ENCODE assay signal across 8 cellular contexts in genomic region chr3:194489736-194490612, GRCh38. TPM values are rescaled to one million over a fixed set of nuclear protein-coding genes. Genes with fewer than 3 reads are reported as not detected.
DNase-seq lines count a peak whose midpoint lies in the region; ATAC-seq and TF ChIP-seq lines count a peak whose summit lies in the region.

No MANE protein-coding gene starts in this region.

- CTCF ChIA-PET in GM10248 (lab: Yijun Ruan, JAX), result interaction anchor here (0.8 to 3.2 kb wide), 5 partner anchors 9 to 83 kb away, joined by 3 to 15 read pairs (median 4); no protein-coding TSS in a partner anchor

- no peak overlapping the region for H3K4me3 ChIP-seq in thyroid gland (replicated peaks in 1 of 3)

- TF ChIP-seq POLR2A in erythroblast (IDR thresholded peaks at IDR 0.05; ENCODE audit: low read length) (no peak), thyroid gland (IDR thresholded peaks at IDR 0.05) (no peak)

- no peaks in the 10 kb centered on the region for H3K27me3 ChIP-seq in thyroid gland

- 93 to 94% methylated on average over 7 of the region's 7 CpGs for WGBS in thyroid gland, 2 donors

- ATAC-seq in GM19455 (IDR thresholded peaks at IDR 0.05; ENCODE audit: unreplicated experiment) (peak; percentile 34), HG03521 (IDR thresholded peaks at IDR 0.05; ENCODE audit: unreplicated experiment) (peak; percentile 25)

- no peaks in the 10 kb centered on the region for H3K36me3 ChIP-seq in thyroid gland

- no peaks in the 10 kb centered on the region for H3K9me3 ChIP-seq in thyroid gland

- H3K4me1 ChIP-seq in thyroid gland, result peaks cover 20 to 39% of the 10 kb centered on the region in 2 donors

- peak overlapping the region in 1 of 3 donors; percentile 95 for H3K27ac ChIP-seq in thyroid gland

- TF ChIP-seq CTCF in GM10248 (IDR thresholded peaks at IDR 0.05; ENCODE audit: control extremely low read depth, extremely low read depth, low read depth, missing control alignments) (no peak), thyroid gland (IDR thresholded peaks at IDR 0.05) (no peak)

- POLR2A ChIA-PET in GM10248 (lab: Yijun Ruan, JAX), result no interaction called here

- intact Hi-C loops in thyroid gland (cut with DNase I), result no loop called here

- DNase-seq in GM10248 (ENCODE audit: extremely low spot score) (peak; percentile 77), erythroblast (lab: John Stamatoyannopoulos, UW) (peak; percentile 55 to 77), NCI-H82 treated with DMSO at 0.1 percent for 48 hours (lab: John Stamatoyannopoulos, UW; ENCODE audit: unreplicated experiment) (no peak), hepatic stellate cell (ENCODE audit: low spot score) (no peak), thyroid gland (no peak), NCI-H69 (lab: John Stamatoyannopoulos, UW) (no peak)

RNA-seq across cellular contexts. Expression of gene ATP13A3, which starts 3.2 kb away (rescaled TPM):
- 100 to 1,000 TPM; 262 to 426 (median 341) TPM for total RNA-seq in thyroid gland

Comparison
In these comparisons a context has a peak if more than half of its experiments do, and no peak if none do; other contexts are left out.
1. DNase-seq: peak in GM10248 (single experiment) and erythroblast (2 of 2); none in NCI-H82 treated with DMSO at 0.1 percent for 48 hours (single experiment), hepatic stellate cell (single experiment), thyroid gland (0 of 2) and NCI-H69 (single experiment).